8 cellular contexts compared by ENCODE assay signal in genomic region chr7:39580150-39580874, GRCh38. TPM values are rescaled to one million over a fixed set of nuclear protein-coding genes. Genes with fewer than 3 reads are reported as not detected.
A peak's percentile ranks its signal among the peaks of the same experiment; 100 is the strongest.
DNase-seq lines count a peak whose midpoint lies in the region; ATAC-seq, FAIRE-seq and TF ChIP-seq lines count a peak whose summit lies in the region.

No MANE protein-coding gene starts in this region.

- TF ChIP-seq CTCF in CD4-positive, alpha-beta T cell (IDR thresholded peaks at IDR 0.05) = peak; percentile 75
- TF ChIP-seq CTCF in colonic mucosa (IDR thresholded peaks at IDR 0.05) (peak; percentile 92), HepG2 (CRISPR knock-in tag; IDR thresholded peaks at IDR 0.05) (peak; percentile 96)

- H3K9ac ChIP-seq in colonic mucosa (ENCODE audit: low read depth in 2 of 2, low read length in 2 of 2) (no peak overlapping the region), HepG2 (ENCODE audit: insufficient read depth, low read depth, low read length) (no peak overlapping the region)

- H3K79me2 ChIP-seq in HepG2 (ENCODE audit: insufficient read depth, low read length) = no peaks in the 10 kb centered on the region

- no peaks in the 10 kb centered on the region for H3K9me3 Mint-ChIP-seq in CD4-positive, alpha-beta T cell

- POLR2A ChIA-PET in CD4-positive, alpha-beta T cell (lab: Charles Lee) = interaction anchor here (0.6 to 2.3 kb wide), 15 partner anchors 9 to 367 kb away, joined by 3 to 20 read pairs (median 4); partner anchors contain the start of genes RALA and YAE1
- POLR2A ChIA-PET in HepG2 (lab: Yijun Ruan, JAX) = interaction anchor here (0.7 to 1.7 kb wide), 4 partner anchors 13 to 170 kb away, joined by 3 to 6 read pairs (median 5); partner anchors contain the start of genes RALA and YAE1

- in situ Hi-C loops in HepG2 (cut with HindIII; ENCODE audit: extremely low pct_ligation_motif_present, low pct_unique_long_range_greater_than_20kb) = loop anchor here (5.0 kb wide), 1 partner anchor 167 kb away; no protein-coding TSS in a partner anchor

- no peak overlapping the region for H3K4me3 Mint-ChIP-seq in CD4-positive, alpha-beta T cell

- TF ChIP-seq POLR2A in HepG2 (IDR thresholded peaks at IDR 0.05; ENCODE audit: insufficient read depth in 1 of 2, low read depth in 2 of 2, low read length in 2 of 2) = no peak

- no peaks in the 10 kb centered on the region for H3K4me1 ChIP-seq in colonic mucosa
- H3K4me1 ChIP-seq in HepG2 (ENCODE audit: insufficient read depth, low read length) = peaks cover 15% of the 10 kb centered on the region

- TF ChIP-seq RAD21 in HepG2 (CRISPR knock-in tag; IDR thresholded peaks at IDR 0.05) = peak; percentile 84

- H3K27me3 Mint-ChIP-seq in CD4-positive, alpha-beta T cell = no peaks in the 10 kb centered on the region

- CTCF ChIA-PET in CD4-positive, alpha-beta T cell (lab: Charles Lee) = interaction anchor here (0.5 to 8.4 kb wide), 33 partner anchors 9 to 554 kb away, joined by 3 to 163 read pairs (median 5); partner anchors contain the start of genes MPLKIP, RALA, SUGCT and YAE1
- CTCF ChIA-PET in HepG2 (lab: Yijun Ruan, JAX; ENCODE audit: low intra/inter-chr PET ratio, low total read pairs) = interaction anchor here (0.7 to 3.6 kb wide), 3 partner anchors 163 to 168 kb away, joined by 3 to 53 read pairs (median 4); no protein-coding TSS in a partner anchor

- H3K27ac ChIP-seq in CD4-positive, alpha-beta T cell (ENCODE audit: low read depth, low read length) = no peak overlapping the region
- H3K27ac ChIP-seq in colonic mucosa (no peak overlapping the region), HepG2 (ENCODE audit: extremely low read length, insufficient read depth, low read length) (peak overlapping the region; percentile 31)

- H3K27ac Mint-ChIP-seq in CD4-positive, alpha-beta T cell = no peak overlapping the region

- H3K9me3 ChIP-seq in CD4-positive, alpha-beta T cell (ENCODE audit: control insufficient read depth, low read length) = no peaks in the 10 kb centered on the region
- H3K9me3 ChIP-seq in colonic mucosa = no peaks in the 10 kb centered on the region
- no peaks in the 10 kb centered on the region for H3K9me3 ChIP-seq in HepG2 (ENCODE audit: low read length)

- no peak overlapping the region for H3K4me3 ChIP-seq in colonic mucosa
- no peak overlapping the region; a peak in 1 of 6 replicates for H3K4me3 ChIP-seq in HepG2 (replicated peaks in 1 of 3; ENCODE audit: insufficient read depth in 1 of 3, low read depth in 2 of 3, low read length in 3 of 3)

- H3K27me3 ChIP-seq in CD4-positive, alpha-beta T cell (ENCODE audit: control insufficient read depth, insufficient read depth, low read length) = no peaks in the 10 kb centered on the region
- H3K27me3 ChIP-seq in colonic mucosa (no peaks in the 10 kb centered on the region), HepG2 (ENCODE audit: control insufficient read depth in 1 of 2, insufficient read depth in 2 of 2, low read length in 2 of 2) (no peaks in the 10 kb centered on the region)

- H3K4me1 Mint-ChIP-seq in CD4-positive, alpha-beta T cell (ENCODE audit: low read depth) = peaks cover 9% of the 10 kb centered on the region

- H4K20me1 ChIP-seq in HepG2 (ENCODE audit: insufficient read depth, low read length) = no peaks in the 10 kb centered on the region

- TF ChIP-seq EP300 in HepG2 (IDR thresholded peaks at IDR 0.05; ENCODE audit: low read depth in 2 of 2, low read length in 2 of 2) (peak in 1 of 2 experiments; percentile 25; a peak in 1 of 4 replicates), HepG2 (CRISPR knock-in tag; IDR thresholded peaks at IDR 0.05; ENCODE audit: borderline replicate concordance) (no peak)

- peak; percentile 96 for ATAC-seq in CD4-positive, alpha-beta T cell (ENCODE audit: poor library complexity)
- ATAC-seq in GM19397 (IDR thresholded peaks at IDR 0.05; ENCODE audit: unreplicated experiment) (peak; percentile 87), HG03520 (IDR thresholded peaks at IDR 0.05; ENCODE audit: unreplicated experiment) (peak; percentile 94), HepG2 (peak; percentile 93)

- peak; percentile 60 to 79 (median 66) for DNase-seq in CD4-positive, alpha-beta T cell
- peak; percentile 82 to 93 for DNase-seq in NCI-H526 (lab: John Stamatoyannopoulos, UW)
- peak; percentile 81 for DNase-seq in activated CD4-positive, alpha-beta T cell treated with anti-CD3 and anti-CD28 coated beads for 48 hours
- peak; percentile 81 for DNase-seq in colonic mucosa
- peak; percentile 88 for DNase-seq in HepG2 (ENCODE audit: low spot score)
- DNase-seq in stimulated activated CD4-positive, alpha-beta T cell treated with anti-CD3 and anti-CD28 coated beads, TNF-alpha, amount 100 ng/mL, for 48 hours (ENCODE audit: low read depth in 3 of 3) = peak; percentile 46 to 61 (median 54)

- peak; percentile 97 for FAIRE-seq in HepG2 (lab: Jason Lieb, UNC)

- intact Hi-C loops in CD4-positive, alpha-beta T cell (cut with DNase I, micrococcal nuclease) = loop anchor here (1.0 to 10.0 kb wide), 5 partner anchors 42 to 472 kb away; partner anchors contain the start of gene RALA (in 1 of the 2)
- intact Hi-C loops in colonic mucosa (cut with DNase I) (loop anchor here (2.0 kb wide), 1 partner anchor 164 kb away; no protein-coding TSS in a partner anchor), HepG2 (cut with micrococcal nuclease; ENCODE audit: unreplicated experiment) (loop anchor here (1.0 to 10.0 kb wide), 3 partner anchors 47 to 464 kb away; no protein-coding TSS in a partner anchor)

- peak overlapping the region; percentile 52 for H3K4me2 ChIP-seq in HepG2 (ENCODE audit: low read depth, low read length)

- no peaks in the 10 kb centered on the region for H3K36me3 ChIP-seq in colonic mucosa
- no peaks in the 10 kb centered on the region for H3K36me3 ChIP-seq in HepG2 (replicated peaks in 1 of 2; ENCODE audit: control insufficient read depth in 1 of 2, insufficient read depth in 2 of 2, low read length in 2 of 2)

- no peak overlapping the region for H2AFZ ChIP-seq in HepG2 (ENCODE audit: low read length)

- no TSS peak for BruUV-seq in HepG2 (replicated peaks; lab: Mats Ljungman, UMichigan)

- H3K36me3 Mint-ChIP-seq in CD4-positive, alpha-beta T cell (ENCODE audit: low read depth) = no peaks in the 10 kb centered on the region

- 16% methylated on average over 8 of the region's 8 CpGs for WGBS in HepG2 (ENCODE audit: low lambda C conversion rate)

TF ChIP-seq in HepG2, 621 proteins besides CTCF, POLR2A, EP300 and RAD21 (continues in another document):
- TF ChIP-seq GATAD1 (CRISPR knock-in tag; IDR thresholded peaks at IDR 0.05) = 0 out of 2 replicates have a peak, but pooled peaks have one; percentile 27
- no peak for TF ChIP-seq ZFP36 (IDR thresholded peaks at IDR 0.05; ENCODE audit: borderline replicate concordance, low read depth, low read length, partially characterized antibody)

RNA-seq across cellular contexts. Expression of gene YAE1, which starts 14.1 kb away (rescaled TPM):
- total RNA-seq in CD4-positive, alpha-beta T cell = 1 to 10 TPM; 5.0 to 7.4 TPM
- 10 to 100 TPM; 21.8 to 23.2 TPM for total RNA-seq in colonic mucosa
- 28.3 and 32.9 TPM in 2 replicates for total RNA-seq in HepG2 (2016; rRNA removed; fragmentation: Illumina TruSeq; extraction: Trizol)
- total RNA-seq in HepG2 (2016; cell fraction: cytosol; rRNA removed; fragmentation: Illumina TruSeq; extraction: Trizol; ENCODE audit: low read depth) = 12.5 and 12.7 TPM in 2 replicates
- total RNA-seq in HepG2 (2016; cell fraction: insoluble cytoplasmic fraction; rRNA removed; fragmentation: Illumina TruSeq; extraction: Trizol) = 30.7 and 33.3 TPM in 2 replicates
- 14.6 and 15.8 TPM in 2 replicates for total RNA-seq in HepG2 (2016; cell fraction: membrane; rRNA removed; fragmentation: Illumina TruSeq; extraction: Trizol)
- total RNA-seq in HepG2 (2016; cell fraction: nucleus; rRNA removed; fragmentation: Illumina TruSeq; extraction: Trizol) = 30.1 and 33.7 TPM in 2 replicates
- 16.8 and 18.7 TPM in 2 replicates for polyA plus RNA-seq in HepG2 (2011; rRNA removed)
- polyA plus RNA-seq in HepG2 (2011; cell fraction: cytosol; rRNA removed) = 8.3 and 14.2 TPM in 2 replicates
- polyA plus RNA-seq in HepG2 (2011; cell fraction: nucleus; rRNA removed) = 9.4 and 16.5 TPM in 2 replicates
- polyA plus RNA-seq in HepG2 (2012) = 18.1 and 23.0 TPM in 2 replicates
- polyA plus RNA-seq in HepG2 (2016; cell fraction: cytosol; fragmentation: Illumina TruSeq; extraction: Trizol; ENCODE audit: low read depth) = 5.8 and 6.2 TPM in 2 replicates
- 34.8 and 35.3 TPM in 2 replicates for polyA plus RNA-seq in HepG2 (2016; cell fraction: insoluble cytoplasmic fraction; fragmentation: Illumina TruSeq; extraction: Trizol; ENCODE audit: low read depth)
- 6.6 and 7.4 TPM in 2 replicates for polyA plus RNA-seq in HepG2 (2016; cell fraction: membrane; fragmentation: Illumina TruSeq; extraction: Trizol; ENCODE audit: low read depth)
- polyA plus RNA-seq in HepG2 (2016; cell fraction: nucleus; fragmentation: Illumina TruSeq; extraction: Trizol; ENCODE audit: insufficient read depth, low read depth) = 38.2 and 38.8 TPM in 2 replicates
- 3.7 and 5.4 TPM in 2 replicates for polyA minus RNA-seq in HepG2 (2011; rRNA and poly(A)+ RNA removed; ENCODE audit: low replicate concordance)
- 6.5 and 12.1 TPM in 2 replicates for polyA minus RNA-seq in HepG2 (2011; cell fraction: cytosol; rRNA and poly(A)+ RNA removed)
- polyA minus RNA-seq in HepG2 (2011; cell fraction: nucleus; rRNA and poly(A)+ RNA removed) = 50.2 and 64.5 TPM in 2 replicates

RNA-seq across cellular contexts. Expression of gene RALA, which starts 43.1 kb away (rescaled TPM):
- total RNA-seq in CD4-positive, alpha-beta T cell = 10 to 100 TPM; 24.5 to 27.5 TPM
- total RNA-seq in colonic mucosa = 10 to 100 TPM; 47.8 to 55.6 TPM
- total RNA-seq in HepG2 (2016; rRNA removed; fragmentation: Illumina TruSeq; extraction: Trizol) = 11.8 and 23.0 TPM in 2 replicates
- total RNA-seq in HepG2 (2016; cell fraction: cytosol; rRNA removed; fragmentation: Illumina TruSeq; extraction: Trizol; ENCODE audit: low read depth) = 6.1 and 6.9 TPM in 2 replicates
- 12.6 and 22.2 TPM in 2 replicates for total RNA-seq in HepG2 (2016; cell fraction: insoluble cytoplasmic fraction; rRNA removed; fragmentation: Illumina TruSeq; extraction: Trizol)
- 13.0 and 14.4 TPM in 2 replicates for total RNA-seq in HepG2 (2016; cell fraction: membrane; rRNA removed; fragmentation: Illumina TruSeq; extraction: Trizol)
- 10.8 and 11.3 TPM in 2 replicates for total RNA-seq in HepG2 (2016; cell fraction: nucleus; rRNA removed; fragmentation: Illumina TruSeq; extraction: Trizol)
- 12.8 and 19.5 TPM in 2 replicates for polyA plus RNA-seq in HepG2 (2011; rRNA removed)
- 9.2 and 12.2 TPM in 2 replicates for polyA plus RNA-seq in HepG2 (2011; cell fraction: cytosol; rRNA removed)
- polyA plus RNA-seq in HepG2 (2011; cell fraction: nucleus; rRNA removed) = 6.4 and 6.7 TPM in 2 replicates
- 23.7 and 26.7 TPM in 2 replicates for polyA plus RNA-seq in HepG2 (2012)
- polyA plus RNA-seq in HepG2 (2016; cell fraction: cytosol; fragmentation: Illumina TruSeq; extraction: Trizol; ENCODE audit: low read depth) = 14.5 and 15.2 TPM in 2 replicates
- 50.3 and 60.4 TPM in 2 replicates for polyA plus RNA-seq in HepG2 (2016; cell fraction: insoluble cytoplasmic fraction; fragmentation: Illumina TruSeq; extraction: Trizol; ENCODE audit: low read depth)
- polyA plus RNA-seq in HepG2 (2016; cell fraction: membrane; fragmentation: Illumina TruSeq; extraction: Trizol; ENCODE audit: low read depth) = 16.5 and 20.5 TPM in 2 replicates
- 19.8 and 21.9 TPM in 2 replicates for polyA plus RNA-seq in HepG2 (2016; cell fraction: nucleus; fragmentation: Illumina TruSeq; extraction: Trizol; ENCODE audit: insufficient read depth, low read depth)
- 9.4 and 17.2 TPM in 2 replicates for polyA minus RNA-seq in HepG2 (2011; rRNA and poly(A)+ RNA removed; ENCODE audit: low replicate concordance)
- 16.0 and 21.1 TPM in 2 replicates for polyA minus RNA-seq in HepG2 (2011; cell fraction: cytosol; rRNA and poly(A)+ RNA removed)
- polyA minus RNA-seq in HepG2 (2011; cell fraction: nucleus; rRNA and poly(A)+ RNA removed) = 23.4 and 25.4 TPM in 2 replicates
